Comparison of ENCODE assay signal across 25 cellular contexts in the genomic region with DNA sequence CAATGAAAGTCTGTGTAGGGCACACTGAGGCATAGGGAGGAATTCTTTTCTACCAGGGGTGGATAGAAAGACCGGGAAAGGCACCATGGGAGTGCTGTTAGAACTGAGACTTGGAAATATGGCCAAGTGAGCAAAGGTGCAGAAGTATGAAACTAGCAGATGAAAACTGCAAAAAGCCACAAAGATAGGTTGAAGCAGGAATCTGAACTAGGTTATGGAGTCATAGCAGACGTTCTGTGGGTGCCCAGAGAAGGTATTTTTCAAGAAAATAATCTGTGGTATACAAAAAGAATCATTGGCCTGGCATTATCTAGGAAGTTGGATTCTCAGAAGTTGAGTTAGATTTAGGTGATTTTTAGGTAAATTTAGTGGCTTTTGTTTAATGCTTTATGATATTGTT. TPM values are rescaled to one million over a fixed set of nuclear protein-coding genes. Genes with fewer than 3 reads are reported as not detected.
DNase-seq lines count a peak whose midpoint lies in the region; ATAC-seq and TF ChIP-seq lines count a peak whose summit lies in the region.
"Had no signal": no experiment of that assay in that cellular context is flagged by ENCODE, and none has a peak within 500 bp of the region (broad histone marks: within the 10 kb centered on the region; RNA-seq: fewer than 3 reads in every experiment).

No MANE protein-coding gene starts in this region.

- BruUV-seq in Caco-2 (replicated peaks; lab: Mats Ljungman, UMichigan): no TSS peak

- TF ChIP-seq CTCF in foreskin keratinocyte (conservative IDR thresholded peaks at IDR 0.05): no peak
- TF ChIP-seq CTCF in Caco-2 (IDR thresholded peaks at IDR 0.05; ENCODE audit: insufficient read depth in 1 of 2, low read depth in 1 of 2, low read length in 1 of 2, severe bottlenecking in 1 of 2, unreplicated experiment in 1 of 2): no peak

- POLR2A ChIA-PET in HEK293T (lab: Yijun Ruan, JAX): no interaction called here
- POLR2A ChIA-PET in Caco-2 (lab: Charles Lee): no interaction called here

- intact Hi-C loops in Caco-2 (cut with micrococcal nuclease; ENCODE audit: unreplicated experiment): no loop called here

- H3K27me3 Mint-ChIP-seq in Caco-2 (ENCODE audit: insufficient read depth, unreplicated experiment): no peaks in the 10 kb centered on the region
- H3K27me3 Mint-ChIP-seq: activated naive CD8-positive, alpha-beta T cell treated with anti-CD3 and anti-CD28 coated beads for 36 hours had no signal

- H3K36me3 Mint-ChIP-seq in Caco-2 (ENCODE audit: insufficient read depth, unreplicated experiment): no peaks in the 10 kb centered on the region
- H3K36me3 Mint-ChIP-seq: activated naive CD8-positive, alpha-beta T cell treated with anti-CD3 and anti-CD28 coated beads for 36 hours had no signal

- CTCF ChIA-PET in HEK293T (lab: Yijun Ruan, JAX) (no interaction called here), Caco-2 (lab: Charles Lee) (no interaction called here)

- DNase-seq in foreskin keratinocyte (no peak), HEK293T (ENCODE audit: extremely low spot score) (no peak), middle frontal gyrus (ENCODE audit: extremely low spot score, low spot score) (no peak), Caco-2 (no peak), left lobe of liver (ENCODE audit: low spot score) (no peak)
- DNase-seq: activated effector memory CD4-positive, alpha-beta T cell treated with anti-CD3 and anti-CD28 coated beads, Interleukin-2, amount 50 U/mL, for 16 hours; activated naive CD8-positive, alpha-beta T cell treated with anti-CD3 and anti-CD28 coated beads for 36 hours; foreskin melanocyte; GDM1; heart right ventricle; KBM-7; left cardiac atrium; mammary epithelial cell; NCI-H1436 treated with DMSO at 0.1 percent for 48 hours; NCI-H748 treated with DMSO at 0.1 percent for 48 hours; right lobe of liver; stimulated activated CD4-positive, alpha-beta T cell treated with anti-CD3 and anti-CD28 coated beads, Interleukin-4, amount 100 ng/mL, for 1 hour; transverse colon had no signal

- H3K9me3 ChIP-seq in Caco-2: no peaks in the 10 kb centered on the region
- H3K9me3 ChIP-seq: heart right ventricle, right lobe of liver, transverse colon had no signal

- peak overlapping the region; percentile 44 for H3K27ac ChIP-seq in foreskin keratinocyte
- H3K27ac ChIP-seq: coronary artery, heart right ventricle, neural progenitor cell, right lobe of liver, transverse colon had no signal

- H3K27me3 ChIP-seq in foreskin keratinocyte: no peaks in the 10 kb centered on the region
- H3K27me3 ChIP-seq in Caco-2 (replicated peaks; ENCODE audit: control insufficient read depth, insufficient read depth, low read length): no peaks in the 10 kb centered on the region
- H3K27me3 ChIP-seq: heart right ventricle, neural progenitor cell, right lobe of liver, transverse colon had no signal

- H3K4me3 ChIP-seq in Caco-2 (ENCODE audit: low read depth, low read length): no peak overlapping the region
- H3K4me3 ChIP-seq: coronary artery, heart right ventricle, neural progenitor cell, right lobe of liver, transverse colon had no signal

- H3K36me3 ChIP-seq in Caco-2 (ENCODE audit: control insufficient read depth, insufficient read depth, low read length): no peaks in the 10 kb centered on the region
- H3K36me3 ChIP-seq: neural progenitor cell, right lobe of liver, transverse colon had no signal

- H3K4me1 Mint-ChIP-seq in Caco-2 (ENCODE audit: low read depth, unreplicated experiment): no peaks in the 10 kb centered on the region
- H3K4me1 Mint-ChIP-seq: activated naive CD8-positive, alpha-beta T cell treated with anti-CD3 and anti-CD28 coated beads for 36 hours had no signal

- no peak overlapping the region for H3K4me3 Mint-ChIP-seq in Caco-2 (ENCODE audit: unreplicated experiment)
- H3K4me3 Mint-ChIP-seq: activated naive CD8-positive, alpha-beta T cell treated with anti-CD3 and anti-CD28 coated beads for 36 hours; neural progenitor cell had no signal

- no peaks in the 10 kb centered on the region for H3K9me3 Mint-ChIP-seq in Caco-2 (ENCODE audit: unreplicated experiment)
- H3K9me3 Mint-ChIP-seq: activated naive CD8-positive, alpha-beta T cell treated with anti-CD3 and anti-CD28 coated beads for 36 hours; neural progenitor cell had no signal

- H3K4me1 ChIP-seq in foreskin keratinocyte (peaks cover 25% of the 10 kb centered on the region), Caco-2 (no peaks in the 10 kb centered on the region)

- no peak overlapping the region for H3K27ac Mint-ChIP-seq in Caco-2 (ENCODE audit: unreplicated experiment)
- H3K27ac Mint-ChIP-seq: activated naive CD8-positive, alpha-beta T cell treated with anti-CD3 and anti-CD28 coated beads for 36 hours; neural progenitor cell had no signal

- ATAC-seq in GM18868 (IDR thresholded peaks at IDR 0.05; ENCODE audit: unreplicated experiment): peak; percentile 61
- ATAC-seq in GM21717 (IDR thresholded peaks at IDR 0.05; ENCODE audit: unreplicated experiment): peak; percentile 52
- ATAC-seq in HG03442 (IDR thresholded peaks at IDR 0.05; ENCODE audit: unreplicated experiment): peak; percentile 63
- ATAC-seq in foreskin keratinocyte: no peak
- no peak for ATAC-seq in left lobe of liver
- ATAC-seq: esophagus mucosa, left cardiac atrium, right lobe of liver, SK-N-SH treated with all-trans-retinoic acid at 6 μM for 48 hours had no signal

TF ChIP-seq in HEK293T, 16 proteins besides CTCF, POLR2A, EP300 and RAD21:
- TF ChIP-seq TARDBP (IDR thresholded peaks at IDR 0.05): no peak
- no peak for TF ChIP-seq ELF4 (IDR thresholded peaks at IDR 0.05)
- no peak for TF ChIP-seq ZNF384 (IDR thresholded peaks at IDR 0.05)
- TF ChIP-seq FOXK2 (IDR thresholded peaks at IDR 0.05): no peak
- no peak for TF ChIP-seq HDGF (IDR thresholded peaks at IDR 0.05; ENCODE audit: borderline replicate concordance)
- no peak for TF ChIP-seq LEF1 (IDR thresholded peaks at IDR 0.05; ENCODE audit: borderline replicate concordance)
- no peak for TF ChIP-seq NFRKB (IDR thresholded peaks at IDR 0.05)
- TF ChIP-seq, protein P1, sequence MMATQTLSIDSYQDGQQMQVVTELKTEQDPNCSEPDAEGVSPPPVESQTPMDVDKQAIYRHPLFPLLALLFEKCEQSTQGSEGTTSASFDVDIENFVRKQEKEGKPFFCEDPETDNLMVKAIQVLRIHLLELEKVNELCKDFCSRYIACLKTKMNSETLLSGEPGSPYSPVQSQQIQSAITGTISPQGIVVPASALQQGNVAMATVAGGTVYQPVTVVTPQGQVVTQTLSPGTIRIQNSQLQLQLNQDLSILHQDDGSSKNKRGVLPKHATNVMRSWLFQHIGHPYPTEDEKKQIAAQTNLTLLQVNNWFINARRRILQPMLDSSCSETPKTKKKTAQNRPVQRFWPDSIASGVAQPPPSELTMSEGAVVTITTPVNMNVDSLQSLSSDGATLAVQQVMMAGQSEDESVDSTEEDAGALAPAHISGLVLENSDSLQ (IDR thresholded peaks at IDR 0.05): no peak

RNA-seq across cellular contexts. Expression of a gene that starts 48.5 kb away (rescaled TPM):
- total RNA-seq in foreskin keratinocyte (27.4 and 27.6 TPM in 2 replicates), Caco-2 (2022) (4.9 and 5.3 TPM in 2 replicates), left lobe of liver (15.3 TPM)
- polyA plus RNA-seq in foreskin keratinocyte: 4.4 and 5.3 TPM in 2 replicates

Comparison
In these comparisons a context has a peak if more than half of its experiments do, and no peak if none do; other contexts are left out.
1. ATAC-seq: peak in GM18868 (single experiment), GM21717 (single experiment) and HG03442 (single experiment); none in foreskin keratinocyte (single experiment) and left lobe of liver (single experiment).